Comparison of ENCODE assay signal across 1 cellular context in the genomic region with DNA sequence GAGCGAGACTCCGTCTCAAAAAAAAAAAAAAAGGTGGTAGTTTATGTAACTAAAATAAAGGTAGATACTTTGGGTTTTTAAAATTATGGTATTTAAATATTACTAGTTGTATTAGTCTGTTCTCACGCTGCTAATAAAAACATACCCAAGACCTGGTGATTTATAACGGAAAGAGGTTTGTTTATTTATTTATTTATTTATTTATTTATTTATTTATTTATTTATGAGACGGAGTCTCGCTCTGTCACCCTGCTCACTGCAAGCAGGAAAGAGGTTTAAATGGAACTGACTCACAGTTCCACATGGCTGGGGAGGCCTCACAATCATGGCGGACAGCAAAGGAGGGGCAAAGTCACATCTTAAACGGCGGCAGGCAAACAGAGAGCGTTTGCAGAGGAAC.
TF ChIP-seq lines count a peak whose summit lies in the region.

No MANE protein-coding gene starts in this region.

TF ChIP-seq in HEK293, 187 proteins besides CTCF, POLR2A, EP300 and RAD21 (continued from another document):
- TF ChIP-seq PATZ1 (tag by site-specific recombination; IDR thresholded peaks at IDR 0.05) (no peak), ZNF133 (tag by site-specific recombination; IDR thresholded peaks at IDR 0.05) (no peak)
- TF ChIP-seq, protein P1, sequence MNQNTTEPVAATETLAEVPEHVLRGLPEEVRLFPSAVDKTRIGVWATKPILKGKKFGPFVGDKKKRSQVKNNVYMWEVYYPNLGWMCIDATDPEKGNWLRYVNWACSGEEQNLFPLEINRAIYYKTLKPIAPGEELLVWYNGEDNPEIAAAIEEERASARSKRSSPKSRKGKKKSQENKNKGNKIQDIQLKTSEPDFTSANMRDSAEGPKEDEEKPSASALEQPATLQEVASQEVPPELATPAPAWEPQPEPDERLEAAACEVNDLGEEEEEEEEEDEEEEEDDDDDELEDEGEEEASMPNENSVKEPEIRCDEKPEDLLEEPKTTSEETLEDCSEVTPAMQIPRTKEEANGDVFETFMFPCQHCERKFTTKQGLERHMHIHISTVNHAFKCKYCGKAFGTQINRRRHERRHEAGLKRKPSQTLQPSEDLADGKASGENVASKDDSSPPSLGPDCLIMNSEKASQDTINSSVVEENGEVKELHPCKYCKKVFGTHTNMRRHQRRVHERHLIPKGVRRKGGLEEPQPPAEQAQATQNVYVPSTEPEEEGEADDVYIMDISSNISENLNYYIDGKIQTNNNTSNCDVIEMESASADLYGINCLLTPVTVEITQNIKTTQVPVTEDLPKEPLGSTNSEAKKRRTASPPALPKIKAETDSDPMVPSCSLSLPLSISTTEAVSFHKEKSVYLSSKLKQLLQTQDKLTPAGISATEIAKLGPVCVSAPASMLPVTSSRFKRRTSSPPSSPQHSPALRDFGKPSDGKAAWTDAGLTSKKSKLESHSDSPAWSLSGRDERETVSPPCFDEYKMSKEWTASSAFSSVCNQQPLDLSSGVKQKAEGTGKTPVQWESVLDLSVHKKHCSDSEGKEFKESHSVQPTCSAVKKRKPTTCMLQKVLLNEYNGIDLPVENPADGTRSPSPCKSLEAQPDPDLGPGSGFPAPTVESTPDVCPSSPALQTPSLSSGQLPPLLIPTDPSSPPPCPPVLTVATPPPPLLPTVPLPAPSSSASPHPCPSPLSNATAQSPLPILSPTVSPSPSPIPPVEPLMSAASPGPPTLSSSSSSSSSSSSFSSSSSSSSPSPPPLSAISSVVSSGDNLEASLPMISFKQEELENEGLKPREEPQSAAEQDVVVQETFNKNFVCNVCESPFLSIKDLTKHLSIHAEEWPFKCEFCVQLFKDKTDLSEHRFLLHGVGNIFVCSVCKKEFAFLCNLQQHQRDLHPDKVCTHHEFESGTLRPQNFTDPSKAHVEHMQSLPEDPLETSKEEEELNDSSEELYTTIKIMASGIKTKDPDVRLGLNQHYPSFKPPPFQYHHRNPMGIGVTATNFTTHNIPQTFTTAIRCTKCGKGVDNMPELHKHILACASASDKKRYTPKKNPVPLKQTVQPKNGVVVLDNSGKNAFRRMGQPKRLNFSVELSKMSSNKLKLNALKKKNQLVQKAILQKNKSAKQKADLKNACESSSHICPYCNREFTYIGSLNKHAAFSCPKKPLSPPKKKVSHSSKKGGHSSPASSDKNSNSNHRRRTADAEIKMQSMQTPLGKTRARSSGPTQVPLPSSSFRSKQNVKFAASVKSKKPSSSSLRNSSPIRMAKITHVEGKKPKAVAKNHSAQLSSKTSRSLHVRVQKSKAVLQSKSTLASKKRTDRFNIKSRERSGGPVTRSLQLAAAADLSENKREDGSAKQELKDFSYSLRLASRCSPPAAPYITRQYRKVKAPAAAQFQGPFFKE (tag by site-specific recombination; IDR thresholded peaks at IDR 0.05; ENCODE audit: borderline replicate concordance), result no peak
